Comparison of ENCODE assay signal across 1 cellular context in the genomic region with DNA sequence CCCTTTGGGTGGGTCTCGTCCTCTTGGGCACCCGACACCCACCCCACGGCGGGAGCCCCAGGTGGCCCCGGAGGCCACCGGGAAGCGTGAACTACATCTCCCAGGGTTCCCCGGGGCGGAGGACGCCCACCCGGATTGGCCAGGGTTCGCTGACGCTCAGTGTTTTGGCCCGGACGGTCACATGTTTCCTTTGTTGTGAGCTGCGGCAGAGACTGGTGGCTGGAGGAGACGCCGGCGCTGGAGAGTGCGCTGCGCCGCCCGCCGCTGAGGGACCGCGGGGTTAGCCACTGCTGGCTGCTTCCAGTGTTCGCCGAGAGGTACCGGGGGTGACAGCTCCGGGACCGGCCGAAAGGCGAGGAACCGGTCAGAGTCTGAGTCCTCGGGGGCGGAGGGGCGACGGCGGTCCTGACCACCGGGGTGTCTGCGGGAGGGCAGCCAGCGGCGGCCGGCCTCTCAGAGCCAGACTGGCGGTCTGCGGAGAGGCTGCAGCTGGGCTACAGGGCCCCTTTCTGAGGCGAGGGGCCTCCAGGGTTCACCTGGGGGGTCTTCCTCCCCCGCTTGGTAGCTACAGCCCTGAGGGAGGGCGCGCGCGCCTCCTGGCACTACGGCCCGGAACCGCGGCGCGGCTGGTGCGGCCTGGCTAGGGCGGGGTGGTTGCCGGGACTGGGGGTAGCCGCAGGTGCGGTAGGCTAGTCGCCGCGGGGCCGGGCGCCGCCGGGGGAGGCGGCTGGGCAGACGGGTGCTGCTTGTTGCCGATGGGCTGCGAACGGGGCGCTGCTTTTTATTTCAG.
A peak's percentile ranks its signal among the peaks of the same experiment; 100 is the strongest.
TF ChIP-seq lines count a peak whose summit lies in the region.

A gene with protein sequence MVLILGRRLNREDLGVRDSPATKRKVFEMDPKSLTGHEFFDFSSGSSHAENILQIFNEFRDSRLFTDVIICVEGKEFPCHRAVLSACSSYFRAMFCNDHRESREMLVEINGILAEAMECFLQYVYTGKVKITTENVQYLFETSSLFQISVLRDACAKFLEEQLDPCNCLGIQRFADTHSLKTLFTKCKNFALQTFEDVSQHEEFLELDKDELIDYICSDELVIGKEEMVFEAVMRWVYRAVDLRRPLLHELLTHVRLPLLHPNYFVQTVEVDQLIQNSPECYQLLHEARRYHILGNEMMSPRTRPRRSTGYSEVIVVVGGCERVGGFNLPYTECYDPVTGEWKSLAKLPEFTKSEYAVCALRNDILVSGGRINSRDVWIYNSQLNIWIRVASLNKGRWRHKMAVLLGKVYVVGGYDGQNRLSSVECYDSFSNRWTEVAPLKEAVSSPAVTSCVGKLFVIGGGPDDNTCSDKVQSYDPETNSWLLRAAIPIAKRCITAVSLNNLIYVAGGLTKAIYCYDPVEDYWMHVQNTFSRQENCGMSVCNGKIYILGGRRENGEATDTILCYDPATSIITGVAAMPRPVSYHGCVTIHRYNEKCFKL (plus strand): TSS at position 193 of the 790 bp plus-strand sequence. CDS start 14,734 bp downstream, outside the sequence.

TF ChIP-seq in SK-N-SH, 30 proteins besides CTCF, POLR2A, EP300 and RAD21 (continued from another document):
- TF ChIP-seq FOXJ3 (CRISPR knock-in tag; IDR thresholded peaks at IDR 0.05) (0 out of 2 replicates have a peak, but pooled peaks have one; percentile 50), JUND (IDR thresholded peaks at IDR 0.05) (no peak), MEF2A (IDR thresholded peaks at IDR 0.05; ENCODE audit: borderline replicate concordance, low read depth) (no peak), USF1 (IDR thresholded peaks at IDR 0.05; ENCODE audit: borderline replicate concordance, low read depth) (peak; percentile 85), SMC3 (IDR thresholded peaks at IDR 0.05; ENCODE audit: low read depth, low read length) (no peak), FOXM1 (IDR thresholded peaks at IDR 0.05; ENCODE audit: low read depth) (no peak), GABPA (IDR thresholded peaks at IDR 0.05; ENCODE audit: low read depth) (peak; percentile 46; the same call in 1 of the 2 replicates), ELF1 (IDR thresholded peaks at IDR 0.05) (no peak), MXI1 (IDR thresholded peaks at IDR 0.05; ENCODE audit: low read depth, low read length) (peak; percentile 95), NRF1 (IDR thresholded peaks at IDR 0.05; ENCODE audit: low read depth, low read length) (no peak), RFX5 (IDR thresholded peaks at IDR 0.05; ENCODE audit: low read length) (no peak), EZH2phosphoT487 (IDR thresholded peaks at IDR 0.05; ENCODE audit: borderline replicate concordance, low read depth) (no peak), FOSL2 (IDR thresholded peaks at IDR 0.05; ENCODE audit: borderline replicate concordance, low read depth) (no peak), RXRA (IDR thresholded peaks at IDR 0.05; ENCODE audit: borderline replicate concordance, low read depth) (no peak), TCF12 (IDR thresholded peaks at IDR 0.05) (no peak), ZBTB33 (IDR thresholded peaks at IDR 0.05; ENCODE audit: borderline replicate concordance, low read depth) (no peak), GATA2 (CRISPR knock-in tag; IDR thresholded peaks at IDR 0.05) (no peak)
- TF ChIP-seq, protein P1, sequence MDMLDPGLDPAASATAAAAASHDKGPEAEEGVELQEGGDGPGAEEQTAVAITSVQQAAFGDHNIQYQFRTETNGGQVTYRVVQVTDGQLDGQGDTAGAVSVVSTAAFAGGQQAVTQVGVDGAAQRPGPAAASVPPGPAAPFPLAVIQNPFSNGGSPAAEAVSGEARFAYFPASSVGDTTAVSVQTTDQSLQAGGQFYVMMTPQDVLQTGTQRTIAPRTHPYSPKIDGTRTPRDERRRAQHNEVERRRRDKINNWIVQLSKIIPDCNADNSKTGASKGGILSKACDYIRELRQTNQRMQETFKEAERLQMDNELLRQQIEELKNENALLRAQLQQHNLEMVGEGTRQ (IDR thresholded peaks at IDR 0.05; ENCODE audit: borderline replicate concordance, low read depth, low read length) = peak; percentile 53; the same call in 1 of the 2 replicates
